ENCODE assay signal across 31 cellular contexts in the genomic region with DNA sequence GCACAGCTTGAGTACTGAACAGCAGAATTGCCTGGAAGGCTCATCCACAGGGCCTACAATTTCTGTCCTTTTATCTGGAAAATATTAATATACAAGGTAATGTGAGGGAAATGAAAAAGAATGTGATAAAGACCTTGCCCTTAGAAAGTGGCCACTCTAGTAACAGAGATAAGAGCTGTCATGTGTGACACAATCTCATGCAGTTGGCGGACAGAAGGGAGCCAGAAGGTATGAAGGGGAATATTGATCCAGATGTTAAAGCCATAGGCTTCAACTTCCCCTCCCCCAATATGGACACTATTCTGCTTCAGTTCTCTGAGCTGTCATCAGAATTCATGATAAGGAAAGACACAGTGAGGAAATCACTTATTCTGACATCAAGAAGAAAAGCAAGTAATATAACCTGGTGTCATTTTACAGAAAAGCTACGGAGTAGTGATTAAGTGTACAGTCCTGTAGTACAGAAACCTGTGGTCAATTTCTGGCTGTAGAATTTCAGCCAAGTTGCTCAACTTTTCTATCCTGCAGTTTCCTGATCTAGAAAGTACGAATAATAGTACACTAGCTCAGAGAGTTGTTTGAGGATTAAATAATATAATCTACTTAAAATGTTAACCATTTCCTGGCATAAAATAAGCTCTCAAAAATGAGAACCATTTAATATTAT.
DNase-seq lines count a peak whose midpoint lies in the region; ATAC-seq and TF ChIP-seq lines count a peak whose summit lies in the region.
"Had no signal": no experiment of that assay in that cellular context is flagged by ENCODE, and none has a peak within 500 bp of the region (broad histone marks: within the 10 kb centered on the region; RNA-seq: fewer than 3 reads in every experiment).

No MANE protein-coding gene starts in this region.

- H3K56ac ChIP-seq in IMR-90 (ENCODE audit: extremely low read depth, insufficient read depth, low read length) = no peak overlapping the region

- peaks cover 1% of the 10 kb centered on the region; the same call in 1 of the 2 replicates for H3K4me1 ChIP-seq in IMR-90 (ENCODE audit: control insufficient read depth, insufficient read depth, low read length)
- H3K4me1 ChIP-seq: BLaER1, gastrocnemius medialis, left lung, stomach had no signal

- H3K27me3 ChIP-seq in IMR-90 (ENCODE audit: control insufficient read depth, insufficient read depth, low read length) (no peaks in the 10 kb centered on the region), brain microvascular endothelial cell (replicated peaks) (no peaks in the 10 kb centered on the region)
- H3K27me3 ChIP-seq: BLaER1, gastrocnemius medialis, left lung, stomach, tibial artery had no signal

- no peak overlapping the region; the same call in 1 of the 2 replicates for H2BK120ac ChIP-seq in IMR-90 (ENCODE audit: low read depth, low read length)

- no peak overlapping the region; the same call in 1 of the 2 replicates for H2AK5ac ChIP-seq in IMR-90 (ENCODE audit: low read depth, low read length)

- no peak overlapping the region for H3K9ac ChIP-seq in IMR-90 (ENCODE audit: low read depth, low read length)
- H3K9ac ChIP-seq: BLaER1 had no signal

- no peak for TF ChIP-seq RAD21 in IMR-90 (IDR thresholded peaks at IDR 0.05; ENCODE audit: low read length)

- peak overlapping the region; percentile 79; the same call in 1 of the 2 replicates for H3K18ac ChIP-seq in IMR-90 (ENCODE audit: low read depth, low read length)

- BruUV-seq in IMR-90 (replicated peaks; lab: Mats Ljungman, UMichigan) = no TSS peak

- H2AFZ ChIP-seq in IMR-90 (replicated peaks; ENCODE audit: low read length, poor library complexity) = no peak overlapping the region

- CTCF ChIA-PET in IMR-90 (lab: Yijun Ruan, JAX) = no interaction called here

- H2BK5ac ChIP-seq in IMR-90 (ENCODE audit: low read depth, low read length, poor library complexity, severe bottlenecking) = no peak overlapping the region

- no peak overlapping the region for H4K5ac ChIP-seq in IMR-90 (ENCODE audit: low read depth, low read length)

- H4K8ac ChIP-seq in IMR-90 (ENCODE audit: low read depth in 2 of 2, low read length in 2 of 2) = no peak overlapping the region

- POLR2A ChIA-PET in IMR-90 (lab: Charles Lee; ENCODE audit: unreplicated experiment) = no interaction called here

- H3K27ac ChIP-seq in IMR-90 (ENCODE audit: insufficient read depth, low read length) (no peak overlapping the region), brain microvascular endothelial cell (no peak overlapping the region)
- H3K27ac ChIP-seq: BLaER1, gastrocnemius medialis, left lung, RWPE1, stomach, tibial artery had no signal

- TF ChIP-seq CTCF in AG09309 (IDR thresholded peaks at IDR 0.05; ENCODE audit: control insufficient read depth, insufficient read depth, low read depth, low read length, missing control alignments) (no peak), IMR-90 (conservative IDR thresholded peaks at IDR 0.05; ENCODE audit: low read depth, low read length) (no peak), brain microvascular endothelial cell (IDR thresholded peaks at IDR 0.05; ENCODE audit: low read depth, low read length, missing control alignments) (no peak), HFFc6 (IDR thresholded peaks at IDR 0.05) (no peak)

- H2AK9ac ChIP-seq in IMR-90 (replicated peaks; ENCODE audit: low read depth, low read length, poor library complexity) = no peak overlapping the region

- H3K36me3 ChIP-seq in IMR-90 (ENCODE audit: control insufficient read depth, insufficient read depth, low read length) (no peaks in the 10 kb centered on the region), brain microvascular endothelial cell (replicated peaks) (no peaks in the 10 kb centered on the region)
- H3K36me3 ChIP-seq: BLaER1, gastrocnemius medialis, left lung, stomach, tibial artery had no signal

- H4K20me1 ChIP-seq in IMR-90 (ENCODE audit: insufficient read depth, low read length) = no peaks in the 10 kb centered on the region
- H4K20me1 ChIP-seq: BLaER1 had no signal

- dilution Hi-C loops in IMR-90 (cut with HindIII; ENCODE audit: low sequenced_read_pairs, unreplicated experiment) = no loop called here

- H3K9me3 Mint-ChIP-seq in HFFc6 = no peaks in the 10 kb centered on the region
- H3K9me3 Mint-ChIP-seq: activated CD4-positive, alpha-beta memory T cell treated with anti-CD3 and anti-CD28 coated beads for 36 hours; activated naive CD4-positive, alpha-beta T cell treated with anti-CD3 and anti-CD28 coated beads, Interleukin-2, amount 50 U/mL, for 72 hours; activated T-helper 2 cell treated with anti-CD3 and anti-CD28 coated beads, Interferon-gamma antibody, Interleukin-2, Interleukin-4, amounts not matched to agents 10 μg/mL and 5 μg/mL and 100 μg/mL, durations not matched to agents 14 hours and 24 hours and 36 hours had no signal

- H3K9me3 ChIP-seq in IMR-90 (ENCODE audit: control insufficient read depth, insufficient read depth, low read length) = no peaks in the 10 kb centered on the region
- H3K9me3 ChIP-seq: BLaER1, gastrocnemius medialis, left lung, stomach, tibial artery had no signal

- no peak overlapping the region for H2BK20ac ChIP-seq in IMR-90 (ENCODE audit: low read depth, low read length)

- no peak overlapping the region for H3K4me3 ChIP-seq in AG09309 (ENCODE audit: control insufficient read depth, low read depth, low read length)
- H3K4me3 ChIP-seq in IMR-90 (ENCODE audit: insufficient read depth, low read depth, low read length) = no peak overlapping the region
- no peak overlapping the region for H3K4me3 ChIP-seq in brain microvascular endothelial cell (ENCODE audit: low read depth, low read length)
- H3K4me3 ChIP-seq: BLaER1, gastrocnemius medialis, left lung, skin epidermis, stomach, tibial artery had no signal

- no peak overlapping the region for H3K4me3 Mint-ChIP-seq in HFFc6
- H3K4me3 Mint-ChIP-seq: activated CD4-positive, alpha-beta memory T cell treated with anti-CD3 and anti-CD28 coated beads for 36 hours; IgD-negative memory B cell had no signal

- H2BK15ac ChIP-seq in IMR-90 (ENCODE audit: low read depth, low read length) = no peak overlapping the region

- H4K91ac ChIP-seq in IMR-90 (ENCODE audit: insufficient read depth, low read depth, low read length) = no peak overlapping the region

- H3K14ac ChIP-seq in IMR-90 (replicated peaks; ENCODE audit: low read depth, low read length) = no peak overlapping the region; the same call in 1 of the 2 replicates

- H3K23ac ChIP-seq in IMR-90 (ENCODE audit: low read depth, low read length) = no peak overlapping the region

- 0 out of 2 replicates have a peak overlapping the region, but pooled peaks have one; percentile 27 for H3K4ac ChIP-seq in IMR-90 (ENCODE audit: low read depth, low read length)

- no CpG with 5 or more reads among the region's 3 CpGs for WGBS in IMR-90 (ENCODE audit: extremely low coverage in 2 of 2, insufficient read length in 1 of 2), 2 experiments

- no peak for TF ChIP-seq POLR2A in IMR-90 (IDR thresholded peaks at IDR 0.05; ENCODE audit: low read depth, low read length)

- intact Hi-C loops in IMR-90 (cut with micrococcal nuclease) = no loop called here

- no peaks in the 10 kb centered on the region for H3K79me1 ChIP-seq in IMR-90 (ENCODE audit: low read depth in 1 of 2, low read length in 2 of 2)

- in situ Hi-C loops in IMR-90 (cut with MboI; ENCODE audit: low sequenced_read_pairs) (no loop called here), brain microvascular endothelial cell (cut with HindIII; ENCODE audit: low pct_ligation_motif_present, low sequenced_read_pairs) (no loop called here)

- ATAC-seq in IMR-90 (ENCODE audit: low read depth) = no peak
- peak; percentile 65 for ATAC-seq in left lobe of liver
- ATAC-seq: activated naive CD4-positive, alpha-beta T cell treated with anti-CD3 and anti-CD28 coated beads, Interleukin-2, amount 50 U/mL, for 72 hours; gastrocnemius medialis; left lung; SK-N-SH treated with all-trans-retinoic acid at 6 μM for 48 hours had no signal

- H3K27me3 Mint-ChIP-seq in HFFc6 (ENCODE audit: insufficient read depth) = peaks cover 3% of the 10 kb centered on the region; the same call in 1 of the 2 replicates
- H3K27me3 Mint-ChIP-seq: activated CD4-positive, alpha-beta memory T cell treated with anti-CD3 and anti-CD28 coated beads for 36 hours; IgD-negative memory B cell; progenitor cell of endocrine pancreas had no signal

- H3K36me3 Mint-ChIP-seq in HFFc6 (ENCODE audit: low read depth) = no peaks in the 10 kb centered on the region
- H3K36me3 Mint-ChIP-seq: IgD-negative memory B cell had no signal

- H3K27ac Mint-ChIP-seq in HFFc6 = no peak overlapping the region
- H3K27ac Mint-ChIP-seq: activated CD4-positive, alpha-beta memory T cell treated with anti-CD3 and anti-CD28 coated beads for 36 hours; activated naive CD4-positive, alpha-beta T cell treated with anti-CD3 and anti-CD28 coated beads, Interleukin-2, amount 50 U/mL, for 72 hours; activated T-helper 2 cell treated with anti-CD3 and anti-CD28 coated beads, Interferon-gamma antibody, Interleukin-2, Interleukin-4, amounts not matched to agents 10 μg/mL and 5 μg/mL and 100 μg/mL, durations not matched to agents 14 hours and 24 hours and 36 hours; IgD-negative memory B cell; progenitor cell of endocrine pancreas had no signal

- DNase-seq in AG09309 (ENCODE audit: low read depth) = peak; percentile 20
- DNase-seq in IMR-90 = peak; percentile 38
- peak; percentile 20 for DNase-seq in brain microvascular endothelial cell
- DNase-seq in left lobe of liver (ENCODE audit: low spot score) = no peak
- no peak for DNase-seq in HFFc6
- DNase-seq in NCI-H2171 treated with DMSO at 0.1 percent for 48 hours (lab: John Stamatoyannopoulos, UW) = no peak
- DNase-seq in NCI-H2171 (lab: John Stamatoyannopoulos, UW) = no peak
- no peak for DNase-seq in NCI-H345 (lab: John Stamatoyannopoulos, UW)
- DNase-seq: ACHN; activated CD4-positive, alpha-beta memory T cell treated with anti-CD3 and anti-CD28 coated beads for 36 hours; activated CD4-positive, CD25-positive, alpha-beta regulatory T cell treated with anti-CD3 and anti-CD28 coated beads, Interleukin-2, amount 50 U/mL, for 72 hours; activated CD8-positive, alpha-beta memory T cell treated with anti-CD3 and anti-CD28 coated beads, Interleukin-2, amount 50 U/mL, for 48 hours; aorta; gastrocnemius medialis; hippocampal formation; left lung; NCI-H1048; NCI-H187; NCI-H526 treated with DMSO at 0.1 percent for 48 hours; stimulated activated CD4-positive, alpha-beta T cell treated with anti-CD3 and anti-CD28 coated beads, Interleukin-1b, Interleukin-23, amount 100 ng/mL, for 48 hours; stomach; T-helper 2 cell; tibial artery had no signal

- H3K4me2 ChIP-seq in IMR-90 (ENCODE audit: low read depth, low read length) = no peak overlapping the region
- H3K4me2 ChIP-seq: BLaER1 had no signal

- H3K9me1 ChIP-seq in IMR-90 (ENCODE audit: insufficient read depth, low read length) = no peaks in the 10 kb centered on the region

- H3K4me1 Mint-ChIP-seq in HFFc6 (ENCODE audit: low read depth) = peaks cover 41% of the 10 kb centered on the region
- H3K4me1 Mint-ChIP-seq: IgD-negative memory B cell had no signal

TF ChIP-seq in IMR-90, 13 proteins besides CTCF, POLR2A, EP300 and RAD21 (continues in another document):
- no peak for TF ChIP-seq RFX5 (IDR thresholded peaks at IDR 0.05; ENCODE audit: low read depth, low read length)
- TF ChIP-seq FOS (IDR thresholded peaks at IDR 0.05; ENCODE audit: low read depth, low read length) = no peak
- TF ChIP-seq MXI1 (IDR thresholded peaks at IDR 0.05; ENCODE audit: borderline replicate concordance, low read depth, low read length) = no peak
- no peak for TF ChIP-seq NFE2L2 (IDR thresholded peaks at IDR 0.05; ENCODE audit: low read depth, low read length)

Comparison
In these comparisons a context has a peak if more than half of its experiments do, and no peak if none do; other contexts are left out.
1. DNase-seq: peak in AG09309 (single experiment), IMR-90 (single experiment) and brain microvascular endothelial cell (single experiment); none in left lobe of liver (single experiment), HFFc6 (single experiment), NCI-H2171 treated with DMSO at 0.1 percent for 48 hours (single experiment), NCI-H2171 (single experiment) and NCI-H345 (single experiment).